ENCODE assay signal across 16 cellular contexts in the genomic region with DNA sequence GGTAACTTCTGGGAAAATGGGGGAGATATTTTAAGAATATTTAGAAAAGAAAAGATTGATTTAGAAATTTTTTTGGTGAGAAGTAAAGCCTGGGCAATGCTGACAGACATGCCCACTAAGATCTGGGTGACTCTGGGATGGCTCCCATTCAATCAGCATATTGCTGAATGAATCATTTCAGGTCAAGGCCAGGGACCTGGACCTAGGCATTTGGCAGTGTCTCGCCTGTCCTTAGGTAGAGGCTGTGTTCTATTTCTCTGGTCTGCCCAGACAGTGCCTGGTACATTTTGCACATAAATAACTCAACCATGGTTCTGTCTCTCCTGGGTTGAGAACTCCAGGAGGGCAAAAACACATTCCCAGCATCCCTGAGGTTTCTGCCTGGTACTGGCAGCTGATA. TPM values are rescaled to one million over a fixed set of nuclear protein-coding genes. Genes with fewer than 3 reads are reported as not detected.
A peak's percentile ranks its signal among the peaks of the same experiment; 100 is the strongest.
DNase-seq lines count a peak whose midpoint lies in the region; ATAC-seq and TF ChIP-seq lines count a peak whose summit lies in the region.
"Had no signal": no experiment of that assay in that cellular context is flagged by ENCODE, and none has a peak within 500 bp of the region (broad histone marks: within the 10 kb centered on the region; RNA-seq: fewer than 3 reads in every experiment).

No MANE protein-coding gene starts in this region.

- TF ChIP-seq POLR2A in spleen (IDR thresholded peaks at IDR 0.05) = no peak

- DNase-seq in mucosa of gallbladder (ENCODE audit: low spot score) = peak; percentile 37
- peak; percentile 4 for DNase-seq in spleen
- no peak for DNase-seq in NK-92 (lab: John Stamatoyannopoulos, UW; ENCODE audit: unreplicated experiment)
- no peak for DNase-seq in ecto neural progenitor cell (ENCODE audit: low spot score)
- DNase-seq: Kasumi-1, NCI-H1694, NCI-H2081, NCI-H2171, NCI-H345, NCI-H526, Right ventricle myocardium superior had no signal

- H3K36me3 ChIP-seq in HUES48 (ENCODE audit: control insufficient read depth, insufficient read depth, low read length) (no peaks in the 10 kb centered on the region), iPS-18a (ENCODE audit: control insufficient read depth, low read depth, low read length) (no peaks in the 10 kb centered on the region), spleen (no peaks in the 10 kb centered on the region)
- H3K36me3 ChIP-seq: HAP-1 had no signal

- H3K27ac ChIP-seq in HUES48 (ENCODE audit: low read depth, low read length) (peak overlapping the region; percentile 60), iPS-18a (ENCODE audit: low read length) (no peak overlapping the region), spleen (no peak overlapping the region)

- H3K9ac ChIP-seq in HUES48 (ENCODE audit: low read depth, low read length) = no peak overlapping the region
- peak overlapping the region; percentile 10 for H3K9ac ChIP-seq in iPS-18a (ENCODE audit: low read length)

- no peak for ATAC-seq in GM18517 (IDR thresholded peaks at IDR 0.05; ENCODE audit: unreplicated experiment)

- H3K9me3 ChIP-seq in HUES48 (ENCODE audit: control insufficient read depth, insufficient read depth, low read length) (no peaks in the 10 kb centered on the region), iPS-18a (ENCODE audit: control insufficient read depth, low read depth, low read length) (no peaks in the 10 kb centered on the region), spleen (no peaks in the 10 kb centered on the region)
- H3K9me3 ChIP-seq: HAP-1 had no signal

- 70 to 96% (median 81%) methylated on average over 1 of the region's 1 CpG for WGBS in spleen, 5 donors

- H3K4me3 ChIP-seq in HUES48 (ENCODE audit: low read depth, low read length) (no peak overlapping the region), iPS-18a (ENCODE audit: low read length) (peak overlapping the region; percentile 11), spleen (no peak overlapping the region)
- H3K4me3 ChIP-seq: HAP-1 had no signal

- intact Hi-C loops in spleen (cut with DNase I; ENCODE audit: low total_unique reads) = no loop called here

- no peak for TF ChIP-seq CTCF in spleen (IDR thresholded peaks at IDR 0.05 in 8 of 11, conservative IDR thresholded peaks at IDR 0.05 in 3 of 11)

- H3K27me3 ChIP-seq in HUES48 (ENCODE audit: control insufficient read depth, insufficient read depth, low read length) (no peaks in the 10 kb centered on the region), iPS-18a (ENCODE audit: control insufficient read depth, insufficient read depth, low read length) (no peaks in the 10 kb centered on the region), spleen (replicated peaks in 1 of 7) (peaks cover 0 to 22% (median 0%) of the 10 kb centered on the region in 7 donors)

- H3K4me1 ChIP-seq in HUES48 (ENCODE audit: control insufficient read depth, insufficient read depth, low read length) (peaks cover 16% of the 10 kb centered on the region), iPS-18a (ENCODE audit: control insufficient read depth, low read depth, low read length) (peaks cover 19% of the 10 kb centered on the region), spleen (no peaks in the 10 kb centered on the region)

RNA-seq across cellular contexts. Expression of a gene that starts 39.9 kb away (rescaled TPM):
- total RNA-seq in mucosa of gallbladder = 225 TPM
- 1 to 10 TPM in 6 of 7 donors, under 1 TPM in 1; 0.66 to 6.5 (median 2.9) TPM for total RNA-seq in spleen
- 1 to 10 TPM in 2 of 3 donors, under 1 TPM in 1; 0.86 to 1.4 (median 1.3) TPM for polyA plus RNA-seq in spleen
- total RNA-seq: MCF 10A had no signal

Comparison
In these comparisons a context has a peak if more than half of its experiments do, and no peak if none do; other contexts are left out.
1. DNase-seq: peak in mucosa of gallbladder (single experiment) and spleen (single experiment); none in NK-92 (single experiment) and ecto neural progenitor cell (single experiment).
2. RNA of a gene that starts 39.9 kb away (total RNA-seq): 225 TPM in mucosa of gallbladder (single experiment); 0.66 to 6.5 TPM in spleen; every median in the first group is over 10 times any median in the second.